22 cellular contexts compared by ENCODE assay signal in genomic region chr15:61755461-61755860, GRCh38.
"Had no signal": no experiment of that assay in that cellular context is flagged by ENCODE, and none has a peak within 500 bp of the region (broad histone marks: within the 10 kb centered on the region; RNA-seq: fewer than 3 reads in every experiment).

No MANE protein-coding gene starts in this region.

- H3K9ac ChIP-seq: KMS-11 had no signal

- H3K27ac ChIP-seq: HL-60, KMS-11, SJSA1 had no signal

- ATAC-seq: K562 had no signal

- H3K4me3 Mint-ChIP-seq: IgD-negative memory B cell had no signal

- H3K9me3 Mint-ChIP-seq: IgD-negative memory B cell had no signal

- H3K4me3 ChIP-seq: K562, SJSA1 had no signal

- H3K27me3 ChIP-seq: SJSA1 had no signal

- H3K36me3 ChIP-seq: SJSA1 had no signal

- H3K36me3 Mint-ChIP-seq: IgD-negative memory B cell had no signal

- H3K4me1 Mint-ChIP-seq: IgD-negative memory B cell had no signal

- H3K4me2 ChIP-seq: KMS-11 had no signal

- DNase-seq: Kasumi-1, MV-4-11, NCI-H1048, NCI-H1105, NCI-H1417, NCI-H146, NCI-H1694 treated with DMSO at 0.1 percent for 48 hours, NCI-H1930, NCI-H2081, NCI-H2107, NCI-H2227 treated with DMSO at 0.1 percent for 48 hours, NCI-H524, NCI-H526 treated with DMSO at 0.1 percent for 48 hours, NCI-H774, Right ventricle myocardium superior, RPMI8226, SIG-M5 had no signal

- H3K9me3 ChIP-seq: SJSA1 had no signal

- H3K4me1 ChIP-seq: SJSA1 had no signal

- H3K27ac Mint-ChIP-seq: IgD-negative memory B cell had no signal
